In genomic region chr19:19490247-19490968, GRCh38 we compare ENCODE assay signal across 8 cellular contexts. TPM values are rescaled to one million over a fixed set of nuclear protein-coding genes. Genes with fewer than 3 reads are reported as not detected.
DNase-seq lines count a peak whose midpoint lies in the region; ATAC-seq and FAIRE-seq lines count a peak whose summit lies in the region.

No MANE protein-coding gene starts in this region.

- no peak for ATAC-seq in HG03097 (IDR thresholded peaks at IDR 0.05; ENCODE audit: low FRiP score, unreplicated experiment)

- peaks cover 40% of the 10 kb centered on the region for H3K4me1 ChIP-seq in NT2/D1 (ENCODE audit: insufficient read depth, insufficient read length)
- peaks cover 44% of the 10 kb centered on the region for H3K4me1 ChIP-seq in mesodermal cell (ENCODE audit: control insufficient read depth, insufficient read depth, low read length, poor library complexity, severe bottlenecking)

- H3K27me3 ChIP-seq in NT2/D1 (ENCODE audit: insufficient read depth, insufficient read length): no peaks in the 10 kb centered on the region

- peak overlapping the region; percentile 97 for H3K27ac ChIP-seq in mesodermal cell (ENCODE audit: low read depth, low read length, severe bottlenecking)

- H3K9me3 ChIP-seq in NT2/D1 (ENCODE audit: insufficient read depth, low read length) (no peaks in the 10 kb centered on the region), mesodermal cell (ENCODE audit: control insufficient read depth, low read length) (no peaks in the 10 kb centered on the region)

- peak overlapping the region; percentile 66 for H3K9ac ChIP-seq in NT2/D1 (ENCODE audit: insufficient read length, low read depth)

- H3K36me3 ChIP-seq in NT2/D1 (ENCODE audit: insufficient read depth, insufficient read length, low read length) (peaks cover 64% of the 10 kb centered on the region), mesodermal cell (ENCODE audit: control insufficient read depth, insufficient read depth, low read length) (peaks cover 55% of the 10 kb centered on the region)

- H3K4me3 ChIP-seq in NT2/D1 (ENCODE audit: insufficient read length, low read depth): no peak overlapping the region
- H3K4me3 ChIP-seq in mesodermal cell (ENCODE audit: extremely low read depth, insufficient read depth, low read length, poor library complexity, severe bottlenecking): no peak overlapping the region

- FAIRE-seq in endometrium (lab: Jason Lieb, UNC): peak; percentile 78

- 43 to 59% methylated on average over 15 to 17 of the region's 19 CpGs for WGBS in mesodermal cell (ENCODE audit: insufficient coverage in 2 of 2), 2 experiments

- DNase-seq in COR-L47 (lab: John Stamatoyannopoulos, UW): peak; percentile 59
- peak; percentile 78 for DNase-seq in HT1080 (ENCODE audit: low read depth)
- DNase-seq in NT2/D1 (ENCODE audit: low read depth, low spot score): peak; percentile 66
- DNase-seq in activated CD8-positive, alpha-beta memory T cell treated with anti-CD3 and anti-CD28 coated beads, Interleukin-2, amount 50 U/mL, for 24 hours (ENCODE audit: extremely low read depth): peak; percentile 60
- peak; percentile 30 for DNase-seq in stimulated activated CD8-positive, alpha-beta memory T cell treated with anti-CD3 and anti-CD28 coated beads, Interleukin-15, amount 100 ng/mL, for 24 hours (ENCODE audit: low read depth)

RNA-seq across cellular contexts. Expression of gene TSSK6, which starts 24.9 kb away (rescaled TPM):
- total RNA-seq in HT1080 (2014; rRNA removed; shearing (Covaris generic)): 1.1 and 1.4 TPM in 2 replicates
- polyA plus RNA-seq in HT1080 (2015; cell fraction: cytosol; rRNA removed): 6.6 and 6.9 TPM in 2 replicates
- 8.1 and 8.5 TPM in 2 replicates for polyA plus RNA-seq in HT1080 (2015; cell fraction: nucleus; rRNA removed)
- 2.1 TPM for polyA plus RNA-seq in mesodermal cell (2013, experiment 1 of 2)
- 1.6 TPM for polyA plus RNA-seq in mesodermal cell (2013, experiment 2 of 2)

RNA-seq across cellular contexts. Expression of gene NDUFA13, which starts 25.6 kb away (rescaled TPM):
- 142 and 227 TPM in 2 replicates for total RNA-seq in HT1080 (2014; rRNA removed; shearing (Covaris generic))
- polyA plus RNA-seq in HT1080 (2015; cell fraction: cytosol; rRNA removed): 19.8 and 141 TPM in 2 replicates
- polyA plus RNA-seq in HT1080 (2015; cell fraction: nucleus; rRNA removed): 26.9 and 99.8 TPM in 2 replicates
- polyA plus RNA-seq in mesodermal cell (2013, experiment 1 of 2): 205 TPM
- polyA plus RNA-seq in mesodermal cell (2013, experiment 2 of 2): 173 TPM

RNA-seq across cellular contexts. Expression of gene YJEFN3, which starts 38.3 kb away (rescaled TPM):
- total RNA-seq in HT1080 (2014; rRNA removed; shearing (Covaris generic)): 0.90 and 1.6 TPM in 2 replicates
- polyA plus RNA-seq in HT1080 (2015; cell fraction: cytosol; rRNA removed): 1.6 and 2.1 TPM in 2 replicates
- 19.7 and 23.5 TPM in 2 replicates for polyA plus RNA-seq in HT1080 (2015; cell fraction: nucleus; rRNA removed)
- polyA plus RNA-seq in mesodermal cell (2013, experiment 1 of 2): 8.5 TPM
- polyA plus RNA-seq in mesodermal cell (2013, experiment 2 of 2): 7.5 TPM

RNA-seq across cellular contexts. Expression of gene CILP2, which starts 47.7 kb away (rescaled TPM):
- 0.10 TPM in 1 of 2 replicates, not detected in the other for total RNA-seq in HT1080 (2014; rRNA removed; shearing (Covaris generic))
- polyA plus RNA-seq in HT1080 (2015; cell fraction: cytosol; rRNA removed): 0.09 TPM in 1 of 2 replicates, not detected in the other
- 0.35 and 0.40 TPM in 2 replicates for polyA plus RNA-seq in HT1080 (2015; cell fraction: nucleus; rRNA removed)
- polyA plus RNA-seq in mesodermal cell (2013, experiment 1 of 2): 3.4 TPM
- polyA plus RNA-seq in mesodermal cell (2013, experiment 2 of 2): 2.0 TPM
